ENCODE assay signal across 6 cellular contexts in genomic region chr7:155546449-155546848, GRCh38. TPM values are rescaled to one million over a fixed set of nuclear protein-coding genes. Genes with fewer than 3 reads are reported as not detected.
"Had no signal": no experiment of that assay in that cellular context is flagged by ENCODE, and none has a peak within 500 bp of the region (broad histone marks: within the 10 kb centered on the region; RNA-seq: fewer than 3 reads in every experiment).

TSS of gene CNPY1 (minus strand) at chr7:155546559. CDS start at chr7:155545929, 630 bp downstream.

RNA-seq across cellular contexts. Expression of gene CNPY1, which starts in this region (rescaled TPM):
- total RNA-seq: LHCN-M2, NCI-H460, PC-9, Right ventricle myocardium superior, RPMI7951, SJSA1 had no signal
